15 cellular contexts compared by ENCODE assay signal in the genomic region with DNA sequence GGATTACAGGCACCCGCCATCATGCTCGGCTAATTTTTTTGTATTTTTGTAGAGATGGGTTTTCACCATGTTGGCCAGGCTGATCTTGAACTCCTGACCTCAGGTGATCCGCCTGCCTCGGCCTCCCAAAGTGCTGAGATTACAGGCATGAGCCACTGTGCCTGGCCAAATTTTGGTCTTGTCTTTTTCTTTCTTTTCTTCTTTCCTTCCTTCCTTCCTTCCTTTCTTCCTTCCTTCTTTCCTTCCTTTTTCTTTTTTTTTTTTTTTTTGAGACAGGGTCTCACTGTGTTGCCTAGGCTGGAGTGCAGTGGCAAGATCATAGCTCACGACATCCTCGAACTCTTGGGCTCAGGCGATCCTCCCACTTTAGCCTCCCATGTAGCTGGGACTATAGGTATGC. TPM values are rescaled to one million over a fixed set of nuclear protein-coding genes. Genes with fewer than 3 reads are reported as not detected.
"Had no signal": no experiment of that assay in that cellular context is flagged by ENCODE, and none has a peak within 500 bp of the region (broad histone marks: within the 10 kb centered on the region; RNA-seq: fewer than 3 reads in every experiment).

No MANE protein-coding gene starts in this region.

RNA-seq across cellular contexts. Expression of gene DOC2A, which starts 4.6 kb away (rescaled TPM):
- total RNA-seq: activated B cell treated with CpG ODN at 0.5 μM for 24 hours; activated CD4-positive, alpha-beta memory T cell treated with anti-CD3 and anti-CD28 coated beads, Interleukin-2, amount 10 ng/mL, durations not matched to agents 7 days and 5 days; T-helper 1 cell treated with Interleukin-12 subunit alpha and Interleukin-12 subunit beta and Interleukin-4 antibody, amounts not matched to agents 30 ng/mL and 1 ng/mL, for 36 hours had no signal

RNA-seq across cellular contexts. Expression of gene C16orf92, which starts 7.5 kb away (rescaled TPM):
- total RNA-seq: activated B cell treated with CpG ODN at 0.5 μM for 24 hours; activated CD4-positive, alpha-beta memory T cell treated with anti-CD3 and anti-CD28 coated beads for 36 hours; activated CD4-positive, alpha-beta memory T cell treated with anti-CD3 and anti-CD28 coated beads, Interleukin-2, amount 10 ng/mL, durations not matched to agents 7 days and 5 days; activated CD4-positive, alpha-beta T cell treated with anti-CD3 and anti-CD28 coated beads for 36 hours; activated CD4-positive, alpha-beta T cell treated with anti-CD3 and anti-CD28 coated beads, Interleukin-2, amount 10 ng/mL, durations not matched to agents 24 days and 14 days; activated CD4-positive, alpha-beta T cell treated with anti-CD3 and anti-CD28 coated beads, Interleukin-2, amount 10 ng/mL, durations not matched to agents 7 days and 5 days; activated CD8-positive, alpha-beta memory T cell treated with anti-CD3 and anti-CD28 coated beads for 36 hours; activated CD8-positive, alpha-beta memory T cell treated with anti-CD3 and anti-CD28 coated beads, Interleukin-2, amount 10 ng/mL, durations not matched to agents 7 days and 5 days; activated CD8-positive, alpha-beta T cell treated with anti-CD3 and anti-CD28 coated beads for 36 hours; activated CD8-positive, alpha-beta T cell treated with anti-CD3 and anti-CD28 coated beads, Interleukin-2, amount 10 ng/mL, durations not matched to agents 7 days and 5 days; T-cell; T-helper 1 cell treated with Interleukin-12 subunit alpha and Interleukin-12 subunit beta and Interleukin-4 antibody, amounts not matched to agents 30 ng/mL and 1 ng/mL, for 36 hours; T-helper 17 cell; T-helper 2 cell treated with Interferon-gamma antibody and Interleukin-4, amounts not matched to agents 100 ng/mL and 5 ng/mL, for 36 hours; WTC11 had no signal

RNA-seq across cellular contexts. Expression of gene TLCD3B, which starts 15.6 kb away (rescaled TPM):
- total RNA-seq: activated B cell treated with CpG ODN at 0.5 μM for 24 hours, T-helper 17 cell had no signal
